8 cellular contexts compared by ENCODE assay signal in genomic region chr14:89767861-89768268, GRCh38.
DNase-seq lines count a peak whose midpoint lies in the region; ATAC-seq lines count a peak whose summit lies in the region.

No MANE protein-coding gene starts in this region.

- DNase-seq in CD4-positive, alpha-beta memory T cell = peak; percentile 64 to 69 (median 67)
- DNase-seq in RKO (ENCODE audit: low spot score) (peak; percentile 50), Right ventricle myocardium superior (no peak), middle frontal gyrus (ENCODE audit: extremely low spot score, low spot score) (no peak)
- DNase-seq in activated effector memory CD4-positive, alpha-beta T cell treated with anti-CD3 and anti-CD28 coated beads, Interleukin-2, amount 50 U/mL, for 16 hours = peak; percentile 83
- peak; percentile 32 to 46 for DNase-seq in stimulated activated CD4-positive, alpha-beta T cell treated with anti-CD3 and anti-CD28 coated beads, Interleukin-12 subunit alpha, Interleukin-12 subunit beta, amount 100 ng/mL, for 24 hours (ENCODE audit: low read depth in 2 of 2)

- ATAC-seq in GM19395 (IDR thresholded peaks at IDR 0.05; ENCODE audit: unreplicated experiment) = peak; percentile 86
- peak; percentile 70 for ATAC-seq in HG03457 (IDR thresholded peaks at IDR 0.05; ENCODE audit: unreplicated experiment)
- ATAC-seq in Right ventricle myocardium superior (ENCODE audit: poor library complexity) = peak; percentile 76

- no peaks in the 10 kb centered on the region for H3K36me3 ChIP-seq in CD4-positive, alpha-beta memory T cell (ENCODE audit: insufficient read depth, low read length)

- H3K36me3 Mint-ChIP-seq in CD4-positive, alpha-beta memory T cell = no peaks in the 10 kb centered on the region

- peaks cover 0 to 2% of the 10 kb centered on the region in 2 donors for H3K27me3 Mint-ChIP-seq in CD4-positive, alpha-beta memory T cell

- no peak overlapping the region for H3K27ac ChIP-seq in CD4-positive, alpha-beta memory T cell (ENCODE audit: low read depth, low read length)

- peaks cover 13 to 32% (median 25%) of the 10 kb centered on the region in 4 donors for H3K4me1 Mint-ChIP-seq in CD4-positive, alpha-beta memory T cell

- H3K27me3 ChIP-seq in CD4-positive, alpha-beta memory T cell (ENCODE audit: insufficient read depth, low read length) = no peaks in the 10 kb centered on the region

- H3K4me3 Mint-ChIP-seq in CD4-positive, alpha-beta memory T cell = peak overlapping the region in 4 of 8 donors; percentile 51 to 62 (median 60)

- CTCF ChIA-PET in CD4-positive, alpha-beta memory T cell (lab: Charles Lee; ENCODE audit: partially characterized antibody) = interaction anchor here (0.6 to 4.2 kb wide), 10 partner anchors 40 to 727 kb away, joined by 3 to 32 read pairs (median 3); no protein-coding TSS in a partner anchor

- H3K9me3 ChIP-seq in CD4-positive, alpha-beta memory T cell (ENCODE audit: control insufficient read depth in 1 of 2, low read length in 2 of 2) = no peaks in the 10 kb centered on the region

- POLR2A ChIA-PET in CD4-positive, alpha-beta memory T cell (lab: Charles Lee; ENCODE audit: partially characterized antibody) = interaction anchor here (0.6 to 1.7 kb wide), 3 partner anchors 47 to 339 kb away, joined by 3 to 4 read pairs (median 4); no protein-coding TSS in a partner anchor

- no peak overlapping the region for H3K4me3 ChIP-seq in CD4-positive, alpha-beta memory T cell (ENCODE audit: low read length in 2 of 2)

- intact Hi-C loops in CD4-positive, alpha-beta memory T cell (cut with micrococcal nuclease) = loop anchor here (1.0 to 5.0 kb wide), 8 partner anchors 47 to 741 kb away; partner anchors contain the start of gene FOXN3
- intact Hi-C loops in Right ventricle myocardium superior (cut with DNase I) = no loop called here

- H3K9me3 Mint-ChIP-seq in CD4-positive, alpha-beta memory T cell = no peaks in the 10 kb centered on the region

- peak overlapping the region in 2 of 7 donors; percentile 2 to 56 for H3K27ac Mint-ChIP-seq in CD4-positive, alpha-beta memory T cell

- peaks cover 9% of the 10 kb centered on the region for H3K4me1 ChIP-seq in CD4-positive, alpha-beta memory T cell (ENCODE audit: insufficient read depth, low read length)

Comparison
In these comparisons a context has a peak if more than half of its experiments do, and no peak if none do; other contexts are left out.
1. DNase-seq: peak in CD4-positive, alpha-beta memory T cell (5 of 5), RKO (single experiment), activated effector memory CD4-positive, alpha-beta T cell treated with anti-CD3 and anti-CD28 coated beads, Interleukin-2, amount 50 U/mL, for 16 hours (single experiment) and stimulated activated CD4-positive, alpha-beta T cell treated with anti-CD3 and anti-CD28 coated beads, Interleukin-12 subunit alpha, Interleukin-12 subunit beta, amount 100 ng/mL, for 24 hours (2 of 2); none in Right ventricle myocardium superior (single experiment) and middle frontal gyrus (single experiment).
2. Peak in every context shown above with its lines, with median percentiles within 50 percentile points of each other: ATAC-seq.